In genomic region chr17:75876190-75876937, GRCh38 we compare ENCODE assay signal across 6 cellular contexts. TPM values are rescaled to one million over a fixed set of nuclear protein-coding genes. Genes with fewer than 3 reads are reported as not detected.
DNase-seq lines count a peak whose midpoint lies in the region; ATAC-seq and TF ChIP-seq lines count a peak whose summit lies in the region.

No MANE protein-coding gene starts in this region.

- ATAC-seq in Panc1 = peak; percentile 10
- ATAC-seq in GM19023 (IDR thresholded peaks at IDR 0.05; ENCODE audit: unreplicated experiment) = no peak

- TF ChIP-seq CTCF in Panc1 (IDR thresholded peaks at IDR 0.05) (no peak), brain (conservative IDR thresholded peaks at IDR 0.05) (peak in 1 of 2 experiments; percentile 13), nephron progenitor cell (IDR thresholded peaks at IDR 0.05) (no peak)

- H3K27me3 ChIP-seq in Panc1 (ENCODE audit: control insufficient read depth, insufficient read depth, low read length) = no peaks in the 10 kb centered on the region

- H3K27me3 Mint-ChIP-seq in brain (peaks cover 47% of the 10 kb centered on the region), nephron progenitor cell (ENCODE audit: low read depth, poor library complexity) (peaks cover 59% of the 10 kb centered on the region)

- H3K9me3 Mint-ChIP-seq in brain (no peaks in the 10 kb centered on the region), nephron progenitor cell (no peaks in the 10 kb centered on the region)

- CTCF ChIA-PET in Panc1 (lab: Charles Lee) = interaction anchor here (0.5 to 0.9 kb wide), 2 partner anchors 15 to 902 kb away, joined by 4 to 5 read pairs; no protein-coding TSS in a partner anchor

- peaks cover 21% of the 10 kb centered on the region for H3K4me1 Mint-ChIP-seq in brain
- H3K4me1 Mint-ChIP-seq in nephron progenitor cell = peaks cover 18% of the 10 kb centered on the region

- POLR2A ChIA-PET in Panc1 (lab: Charles Lee) = interaction anchor here (0.9 to 2.8 kb wide), 2 partner anchors 21 to 96 kb away, joined by 4 to 10 read pairs; a partner anchor contains a TSS

- peak; percentile 81 for DNase-seq in DMS53 treated with DMSO at 0.1 percent for 48 hours (lab: John Stamatoyannopoulos, UW; ENCODE audit: unreplicated experiment)
- no peak for DNase-seq in Panc1 (ENCODE audit: low read depth, low spot score)
- DNase-seq in nephron progenitor cell = peak; percentile 36
- no peak for DNase-seq in A172 (ENCODE audit: low spot score)

- intact Hi-C loops in Panc1 (cut with micrococcal nuclease; ENCODE audit: unreplicated experiment) = no loop called here

- peak overlapping the region; percentile 88 for H3K27ac ChIP-seq in Panc1 (ENCODE audit: low read length)

- BruUV-seq in Panc1 (replicated peaks; lab: Mats Ljungman, UMichigan) = no TSS peak

- H3K36me3 Mint-ChIP-seq in brain (no peaks in the 10 kb centered on the region), nephron progenitor cell (ENCODE audit: low read depth) (no peaks in the 10 kb centered on the region)

- in situ Hi-C loops in Panc1 (cut with HindIII; ENCODE audit: low pct_unique_long_range_greater_than_20kb, low sequenced_read_pairs) = no loop called here

- no peaks in the 10 kb centered on the region; the same call in 1 of the 2 replicates for H3K36me3 ChIP-seq in Panc1 (ENCODE audit: control insufficient read depth, insufficient read depth, low read length)

- peak overlapping the region; percentile 63 to 96 (median 89) for H3K27ac Mint-ChIP-seq in brain
- no peak overlapping the region for H3K27ac Mint-ChIP-seq in nephron progenitor cell

- H3K4me1 ChIP-seq in Panc1 (ENCODE audit: control insufficient read depth, insufficient read depth, low read length) = peaks cover 33% of the 10 kb centered on the region

- no peaks in the 10 kb centered on the region for H3K9me3 ChIP-seq in Panc1 (ENCODE audit: control insufficient read depth, insufficient read depth, low read depth, low read length)

- peak overlapping the region; percentile 76 to 82 for H3K4me3 ChIP-seq in Panc1 (ENCODE audit: low read depth in 2 of 2, low read length in 2 of 2)

- H3K4me3 Mint-ChIP-seq in brain (peak overlapping the region; percentile 12 to 91 (median 80)), nephron progenitor cell (no peak overlapping the region)

RNA-seq across cellular contexts. Expression of gene TRIM47, which starts 2.0 kb away (rescaled TPM):
- 125 TPM for total RNA-seq in Panc1 (2021; ENCODE audit: unreplicated experiment)
- 145 TPM for polyA plus RNA-seq in Panc1 (2012; ENCODE audit: insufficient read length)
- polyA plus RNA-seq in brain (ENCODE audit: insufficient read depth, low read depth, low replicate concordance) = 46.1 TPM
- total RNA-seq in A172 (2014; rRNA removed; shearing (Covaris generic)) = 159 and 173 TPM in 2 replicates

RNA-seq across cellular contexts. Expression of gene TRIM65, which starts 20.4 kb away (rescaled TPM):
- 48.6 TPM for total RNA-seq in Panc1 (2021; ENCODE audit: unreplicated experiment)
- 51.2 TPM for polyA plus RNA-seq in Panc1 (2012; ENCODE audit: insufficient read length)
- polyA plus RNA-seq in brain (ENCODE audit: insufficient read depth, low read depth, low replicate concordance) = 12.5 TPM
- total RNA-seq in A172 (2014; rRNA removed; shearing (Covaris generic)) = 32.7 and 41.4 TPM in 2 replicates

RNA-seq across cellular contexts. Expression of gene WBP2, which starts 21.2 kb away (rescaled TPM):
- 163 TPM for total RNA-seq in Panc1 (2021; ENCODE audit: unreplicated experiment)
- polyA plus RNA-seq in Panc1 (2012; ENCODE audit: insufficient read length) = 195 TPM
- polyA plus RNA-seq in brain (ENCODE audit: insufficient read depth, low read depth, low replicate concordance) = 502 TPM
- total RNA-seq in A172 (2014; rRNA removed; shearing (Covaris generic)) = 68.5 and 70.0 TPM in 2 replicates

RNA-seq across cellular contexts. Expression of gene MRPL38, which starts 28.3 kb away (rescaled TPM):
- total RNA-seq in Panc1 (2021; ENCODE audit: unreplicated experiment) = 165 TPM
- 180 TPM for polyA plus RNA-seq in Panc1 (2012; ENCODE audit: insufficient read length)
- polyA plus RNA-seq in brain (ENCODE audit: insufficient read depth, low read depth, low replicate concordance) = 83.7 TPM
- total RNA-seq in A172 (2014; rRNA removed; shearing (Covaris generic)) = 55.1 and 58.4 TPM in 2 replicates

RNA-seq across cellular contexts. Expression of gene UNC13D, which starts 32.2 kb away (rescaled TPM):
- total RNA-seq in Panc1 (2021; ENCODE audit: unreplicated experiment) = 12.7 TPM
- polyA plus RNA-seq in Panc1 (2012; ENCODE audit: insufficient read length) = 6.7 TPM
- 1.8 TPM for polyA plus RNA-seq in brain (ENCODE audit: insufficient read depth, low read depth, low replicate concordance)
- total RNA-seq in A172 (2014; rRNA removed; shearing (Covaris generic)) = 138 and 372 TPM in 2 replicates

Comparison
In these comparisons a context has a peak if more than half of its experiments do, and no peak if none do; other contexts are left out.
1. DNase-seq: peak in DMS53 treated with DMSO at 0.1 percent for 48 hours (single experiment) and nephron progenitor cell (single experiment); none in Panc1 (single experiment) and A172 (single experiment).